Comparison of ENCODE assay signal across 38 cellular contexts in genomic region chr4:33850503-33850902, GRCh38.
DNase-seq lines count a peak whose midpoint lies in the region; ATAC-seq and TF ChIP-seq lines count a peak whose summit lies in the region.
"Had no signal": no experiment of that assay in that cellular context is flagged by ENCODE, and none has a peak within 500 bp of the region (broad histone marks: within the 10 kb centered on the region; RNA-seq: fewer than 3 reads in every experiment).

No MANE protein-coding gene starts in this region.

- H3K4me1 ChIP-seq in OCI-LY7 (ENCODE audit: insufficient read depth, low read length, poor library complexity, severe bottlenecking), result no peaks in the 10 kb centered on the region
- H3K4me1 ChIP-seq: ascending aorta, left ventricle myocardium inferior, neural progenitor cell, parathyroid adenoma, SJCRH30, testis, vagina had no signal

- H4K20me1 ChIP-seq in OCI-LY7 (ENCODE audit: insufficient read depth, low read length), result no peaks in the 10 kb centered on the region

- no peaks in the 10 kb centered on the region for H3K36me3 ChIP-seq in OCI-LY7 (ENCODE audit: insufficient read depth, low read length)
- H3K36me3 ChIP-seq: ascending aorta, left ventricle myocardium inferior, neural progenitor cell, SJCRH30, vagina, WERI-Rb-1 had no signal

- no peak for ATAC-seq in HG02884 (IDR thresholded peaks at IDR 0.05; ENCODE audit: unreplicated experiment)
- ATAC-seq: HepG2, T-cell had no signal

- POLR2A ChIA-PET in OCI-LY7 (lab: Charles Lee), result no interaction called here

- no TSS peak for BruUV-seq in OCI-LY7 (replicated peaks; lab: Mats Ljungman, UMichigan)

- H3K4me2 ChIP-seq in OCI-LY7 (ENCODE audit: low read length), result no peak overlapping the region
- H3K4me2 ChIP-seq: neural progenitor cell had no signal

- intact Hi-C loops in OCI-LY7 (cut with micrococcal nuclease; ENCODE audit: unreplicated experiment), result no loop called here

- CTCF ChIA-PET in OCI-LY7 (lab: Charles Lee; ENCODE audit: unreplicated experiment), result no interaction called here

- peaks cover 2% of the 10 kb centered on the region for H3K36me3 Mint-ChIP-seq in endothelial cell (ENCODE audit: low read depth, unreplicated experiment)
- H3K36me3 Mint-ChIP-seq: activated naive CD8-positive, alpha-beta T cell; neural progenitor cell; T-cell had no signal

- H3K27ac ChIP-seq in 22Rv1 (peak overlapping the region; percentile 22; the same call in 1 of the 2 replicates), OCI-LY7 (ENCODE audit: low read depth, low read length, poor library complexity, severe bottlenecking) (no peak overlapping the region)
- H3K27ac ChIP-seq: ascending aorta, left ventricle myocardium inferior, neural progenitor cell, parathyroid adenoma, SJCRH30, testis, vagina, WERI-Rb-1 had no signal

- H2AFZ ChIP-seq in OCI-LY7 (ENCODE audit: low read length), result no peak overlapping the region
- H2AFZ ChIP-seq: neural progenitor cell, parathyroid adenoma had no signal

- no peaks in the 10 kb centered on the region for H3K9me3 Mint-ChIP-seq in endothelial cell (ENCODE audit: unreplicated experiment)

- no peaks in the 10 kb centered on the region for H3K9me3 ChIP-seq in OCI-LY7 (ENCODE audit: low read length)
- H3K9me3 ChIP-seq: ascending aorta, testis, vagina had no signal

- peaks cover 7% of the 10 kb centered on the region for H3K4me1 Mint-ChIP-seq in endothelial cell (ENCODE audit: unreplicated experiment)
- H3K4me1 Mint-ChIP-seq: B cell, T-cell had no signal

- no peaks in the 10 kb centered on the region for H3K79me2 ChIP-seq in OCI-LY7 (ENCODE audit: insufficient read depth, low read depth, low read length)
- H3K79me2 ChIP-seq: parathyroid adenoma had no signal

- H3K9me2 ChIP-seq in OCI-LY7 (ENCODE audit: insufficient read depth, low read length), result no peaks in the 10 kb centered on the region

- no peak for TF ChIP-seq CTCF in 22Rv1 (IDR thresholded peaks at IDR 0.05)
- TF ChIP-seq CTCF in endothelial cell (IDR thresholded peaks at IDR 0.05; ENCODE audit: unreplicated experiment), result no peak
- TF ChIP-seq CTCF in OCI-LY7 (conservative IDR thresholded peaks at IDR 0.05; ENCODE audit: low read length), result no peak

- peak; percentile 30 for DNase-seq in EL
- DNase-seq in KG1 (lab: John Stamatoyannopoulos, UW), result peak; percentile 0
- no peak for DNase-seq in endothelial cell (ENCODE audit: low spot score)
- DNase-seq in OCI-LY7 (ENCODE audit: low spot score), result no peak
- DNase-seq in NCI-H774 (lab: John Stamatoyannopoulos, UW), result no peak
- no peak for DNase-seq in kidney tubule cell (ENCODE audit: low spot score)
- DNase-seq: activated CD4-positive, alpha-beta T cell treated with anti-CD3 and anti-CD28 coated beads for 4 hours; activated CD8-positive, alpha-beta memory T cell treated with anti-CD3 and anti-CD28 coated beads for 24 hours; activated T-cell treated with anti-CD3 and anti-CD28 coated beads for 4 hours; central memory CD4-positive, alpha-beta T cell; cortex of kidney; DMS153; effector memory CD4-positive, alpha-beta T cell; erythroblast; GF-D8; islet precursor cell; left ventricle myocardium inferior; NCI-H1048; NCI-H2107; NCI-H446; NCI-H82; retina; RPMI8226; SJCRH30; small intestine; T-cell; testis; WERI-Rb-1 had no signal

- H3K27me3 Mint-ChIP-seq in endothelial cell (ENCODE audit: unreplicated experiment), result no peaks in the 10 kb centered on the region
- H3K27me3 Mint-ChIP-seq: activated naive CD8-positive, alpha-beta T cell; B cell; stimulated activated naive CD8-positive, alpha-beta T cell treated with anti-CD3 and anti-CD28 coated beads, Interleukin-15, Interleukin-2, amounts not matched to agents 100 ng/mL and 50 ng/mL, for 24 hours; T-cell had no signal

- peak overlapping the region; percentile 80 for H3K27ac Mint-ChIP-seq in endothelial cell (ENCODE audit: unreplicated experiment)
- H3K27ac Mint-ChIP-seq: activated naive CD8-positive, alpha-beta T cell; B cell; neural progenitor cell; stimulated activated naive CD8-positive, alpha-beta T cell treated with anti-CD3 and anti-CD28 coated beads, Interleukin-15, Interleukin-2, amounts not matched to agents 100 ng/mL and 50 ng/mL, for 24 hours; T-cell had no signal

- no peak overlapping the region for H3K4me3 ChIP-seq in OCI-LY7 (ENCODE audit: low read depth, low read length, poor library complexity, severe bottlenecking)
- H3K4me3 ChIP-seq: ascending aorta, left ventricle myocardium inferior, neural progenitor cell, SJCRH30, testis, vagina had no signal

- no peak overlapping the region for H3K4me3 Mint-ChIP-seq in endothelial cell (ENCODE audit: unreplicated experiment)
- H3K4me3 Mint-ChIP-seq: activated naive CD8-positive, alpha-beta T cell; B cell; neural progenitor cell; stimulated activated naive CD8-positive, alpha-beta T cell treated with anti-CD3 and anti-CD28 coated beads, Interleukin-15, Interleukin-2, amounts not matched to agents 100 ng/mL and 50 ng/mL, for 24 hours; T-cell had no signal

Comparison
In these comparisons a context has a peak if more than half of its experiments do, and no peak if none do; other contexts are left out.
1. DNase-seq: peak in EL (single experiment) and KG1 (single experiment); none in endothelial cell (single experiment), OCI-LY7 (single experiment), NCI-H774 (single experiment) and kidney tubule cell (single experiment).